Comparison of ENCODE assay signal across 1 cellular context in the genomic region with DNA sequence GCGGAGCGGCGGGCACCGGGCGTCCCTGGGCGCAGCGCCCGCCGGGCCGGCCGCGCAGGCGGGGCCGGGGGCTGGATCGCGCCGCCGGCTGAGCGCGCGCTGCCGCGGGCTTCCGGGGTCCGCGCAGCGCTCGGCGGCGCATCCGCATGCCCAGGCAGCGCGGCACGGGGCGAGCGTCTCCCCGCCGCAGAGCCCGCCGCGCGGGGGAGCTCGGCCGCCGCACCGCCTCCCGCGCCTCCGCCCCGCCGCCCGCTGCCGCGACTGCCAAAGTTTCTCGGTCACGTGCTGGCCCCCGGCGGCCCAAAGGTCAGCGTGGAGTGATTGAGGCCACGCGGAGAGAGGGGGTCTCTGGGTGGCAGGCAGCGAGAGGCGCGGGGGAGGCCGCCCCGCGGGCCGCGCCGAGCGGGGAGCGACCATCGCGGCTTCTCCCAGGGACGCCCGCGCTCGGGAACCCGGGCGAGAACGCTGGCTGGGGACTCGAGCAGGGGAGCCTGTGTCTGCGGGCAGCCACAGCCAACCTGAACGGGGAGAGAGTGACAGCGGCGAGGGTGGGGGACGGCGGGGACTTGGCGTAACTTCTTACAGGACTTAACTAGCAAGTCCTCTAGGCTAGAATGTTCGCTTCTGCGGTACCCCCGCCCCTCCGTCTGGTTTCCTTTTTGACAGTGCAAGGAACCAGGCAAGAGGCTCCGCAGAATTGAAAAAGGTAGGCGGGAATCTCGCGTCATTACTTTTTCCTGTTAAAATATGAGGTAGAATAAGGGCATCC.
A peak's percentile ranks its signal among the peaks of the same experiment; 100 is the strongest.
TF ChIP-seq lines count a peak whose summit lies in the region.

A gene with protein sequence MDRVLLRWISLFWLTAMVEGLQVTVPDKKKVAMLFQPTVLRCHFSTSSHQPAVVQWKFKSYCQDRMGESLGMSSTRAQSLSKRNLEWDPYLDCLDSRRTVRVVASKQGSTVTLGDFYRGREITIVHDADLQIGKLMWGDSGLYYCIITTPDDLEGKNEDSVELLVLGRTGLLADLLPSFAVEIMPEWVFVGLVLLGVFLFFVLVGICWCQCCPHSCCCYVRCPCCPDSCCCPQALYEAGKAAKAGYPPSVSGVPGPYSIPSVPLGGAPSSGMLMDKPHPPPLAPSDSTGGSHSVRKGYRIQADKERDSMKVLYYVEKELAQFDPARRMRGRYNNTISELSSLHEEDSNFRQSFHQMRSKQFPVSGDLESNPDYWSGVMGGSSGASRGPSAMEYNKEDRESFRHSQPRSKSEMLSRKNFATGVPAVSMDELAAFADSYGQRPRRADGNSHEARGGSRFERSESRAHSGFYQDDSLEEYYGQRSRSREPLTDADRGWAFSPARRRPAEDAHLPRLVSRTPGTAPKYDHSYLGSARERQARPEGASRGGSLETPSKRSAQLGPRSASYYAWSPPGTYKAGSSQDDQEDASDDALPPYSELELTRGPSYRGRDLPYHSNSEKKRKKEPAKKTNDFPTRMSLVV (minus strand): TSS at position 180 of the 769 bp plus-strand sequence. CDS start 272 bp downstream, outside the sequence.

TF ChIP-seq in GM12878, 131 proteins besides CTCF, POLR2A, EP300 and RAD21:
- peak; percentile 49 to 90; a peak in 3 of 4 replicates for TF ChIP-seq BHLHE40 (IDR thresholded peaks at IDR 0.05; ENCODE audit: borderline replicate concordance in 1 of 2, low read depth in 2 of 2, low read length in 1 of 2)
- 0 out of 2 replicates have a peak, but pooled peaks have one; percentile 37 for TF ChIP-seq SMARCA5 (IDR thresholded peaks at IDR 0.05)
- TF ChIP-seq YY1 (IDR thresholded peaks at IDR 0.05; ENCODE audit: low read depth, low read length) = 0 out of 2 replicates have a peak, but pooled peaks have one; percentile 18
- TF ChIP-seq, protein P1, sequence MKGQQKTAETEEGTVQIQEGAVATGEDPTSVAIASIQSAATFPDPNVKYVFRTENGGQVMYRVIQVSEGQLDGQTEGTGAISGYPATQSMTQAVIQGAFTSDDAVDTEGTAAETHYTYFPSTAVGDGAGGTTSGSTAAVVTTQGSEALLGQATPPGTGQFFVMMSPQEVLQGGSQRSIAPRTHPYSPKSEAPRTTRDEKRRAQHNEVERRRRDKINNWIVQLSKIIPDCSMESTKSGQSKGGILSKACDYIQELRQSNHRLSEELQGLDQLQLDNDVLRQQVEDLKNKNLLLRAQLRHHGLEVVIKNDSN (IDR thresholded peaks at IDR 0.05; ENCODE audit: borderline replicate concordance, extremely low read length, insufficient read depth, low read depth, low read length) = peak; percentile 75
- peak; percentile 48; the same call in 1 of the 2 replicates for TF ChIP-seq GATAD2B (conservative IDR thresholded peaks at IDR 0.05; ENCODE audit: low read depth)
- peak; percentile 77 for TF ChIP-seq NR2F1 (conservative IDR thresholded peaks at IDR 0.05)
- TF ChIP-seq EGR1 (IDR thresholded peaks at IDR 0.05; ENCODE audit: borderline replicate concordance in 1 of 2, low read depth in 2 of 2, low read length in 2 of 2) = no peak
- peak; percentile 42; the same call in 1 of the 2 replicates for TF ChIP-seq IKZF1 (conservative IDR thresholded peaks at IDR 0.05)
- TF ChIP-seq CREB1 (IDR thresholded peaks at IDR 0.05; ENCODE audit: low read depth) = peak; percentile 21; the same call in 1 of the 2 replicates
- no peak for TF ChIP-seq MYB (IDR thresholded peaks at IDR 0.05; ENCODE audit: borderline replicate concordance, low read depth, low read length)
- TF ChIP-seq, protein P2, sequence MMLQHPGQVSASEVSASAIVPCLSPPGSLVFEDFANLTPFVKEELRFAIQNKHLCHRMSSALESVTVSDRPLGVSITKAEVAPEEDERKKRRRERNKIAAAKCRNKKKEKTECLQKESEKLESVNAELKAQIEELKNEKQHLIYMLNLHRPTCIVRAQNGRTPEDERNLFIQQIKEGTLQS (IDR thresholded peaks at IDR 0.05; ENCODE audit: borderline replicate concordance, extremely low read depth, low read depth, low read length) = no peak
- no peak for TF ChIP-seq NR2C1 (IDR thresholded peaks at IDR 0.05)
- no peak for TF ChIP-seq ATF7 (IDR thresholded peaks at IDR 0.05; ENCODE audit: low read depth)
